Comparison of ENCODE assay signal across 8 cellular contexts in the genomic region with DNA sequence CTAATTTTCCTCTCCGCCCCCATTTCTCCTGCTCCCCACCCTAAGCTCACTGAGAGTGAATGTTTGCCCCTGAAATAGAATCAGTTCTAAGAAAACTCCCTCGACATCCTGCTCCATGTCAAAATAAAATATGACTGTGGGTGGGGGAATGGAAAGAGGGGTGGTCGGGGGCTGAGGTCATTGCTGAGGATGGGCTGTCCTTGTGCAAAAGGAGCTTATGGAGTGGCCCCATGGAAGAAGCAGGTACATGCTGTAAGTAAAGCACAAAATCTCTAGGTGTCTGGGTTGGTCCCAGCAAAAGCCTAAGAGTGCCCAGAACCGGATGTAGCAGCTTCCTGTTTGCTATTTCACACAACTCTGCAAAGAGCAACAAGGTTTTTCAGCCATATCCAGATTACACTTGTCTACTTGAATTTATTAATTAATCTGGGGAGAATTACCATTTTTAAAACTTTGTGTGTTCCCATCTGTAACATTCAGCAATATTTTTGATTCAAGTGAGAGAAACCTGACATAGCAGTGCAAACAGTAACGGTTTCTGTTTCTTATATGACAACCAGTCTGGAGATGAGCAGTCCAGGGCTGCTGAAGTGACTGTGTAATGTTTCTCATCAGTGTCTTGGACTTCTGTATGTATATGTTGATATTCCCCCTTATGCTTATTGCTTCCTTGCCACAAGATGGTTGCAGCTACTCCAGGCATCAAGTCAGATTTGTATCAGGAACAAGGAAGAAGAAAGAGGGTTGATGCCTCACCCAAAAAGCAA.
DNase-seq lines count a peak whose midpoint lies in the region; ATAC-seq and TF ChIP-seq lines count a peak whose summit lies in the region.

No MANE protein-coding gene starts in this region.

- ATAC-seq in HG03060 (IDR thresholded peaks at IDR 0.05; ENCODE audit: low read depth, unreplicated experiment) = peak; percentile 31

- in situ Hi-C loops in GM13977 (cut with MboI; ENCODE audit: low pct_unique_long_range_greater_than_20kb, low sequenced_read_pairs, unreplicated experiment) (loop anchor here (25.0 kb wide), 1 partner anchor 337 kb away; the partner anchor contains the start of genes ADCY4 and RIPK3), HAP-1 (cut with MboI; ENCODE audit: low sequenced_read_pairs) (no loop called here)

- no peaks in the 10 kb centered on the region for H3K4me1 ChIP-seq in HAP-1

- no peaks in the 10 kb centered on the region for H3K9me3 ChIP-seq in HAP-1

- H3K4me3 ChIP-seq in HAP-1 = no peak overlapping the region

- no peak for TF ChIP-seq CTCF in GM13977 (IDR thresholded peaks at IDR 0.05; ENCODE audit: extremely low read depth, insufficient read depth, missing control alignments)

- no peaks in the 10 kb centered on the region for H3K36me3 ChIP-seq in HAP-1 (replicated peaks)

- DNase-seq in NK-92 treated with Interleukin-12 subunit alpha and Interleukin-12 subunit beta, amount 100 ng/mL, for 24 hours (lab: John Stamatoyannopoulos, UW) = peak; percentile 41
- no peak for DNase-seq in NK-92 (lab: John Stamatoyannopoulos, UW; ENCODE audit: unreplicated experiment)
- peak; percentile 59 for DNase-seq in activated CD4-positive, alpha-beta T cell treated with anti-CD3 and anti-CD28 coated beads for 48 hours
- peak; percentile 45 to 58 for DNase-seq in stimulated activated CD8-positive, alpha-beta memory T cell treated with anti-CD3 and anti-CD28 coated beads, Interleukin-15, amount 100 ng/mL, for 48 hours (ENCODE audit: low read depth in 2 of 2)
- no peak for DNase-seq in GM13977 (ENCODE audit: low spot score)
- DNase-seq in HAP-1 (ENCODE audit: low spot score in 2 of 2) = no peak
- no peak for DNase-seq in amniotic stem cell (lab: John Stamatoyannopoulos, UW)

- peaks cover 3% of the 10 kb centered on the region; the same call in 1 of the 2 replicates for H3K27me3 ChIP-seq in HAP-1 (ENCODE audit: low read depth)

Comparison
In these comparisons a context has a peak if more than half of its experiments do, and no peak if none do; other contexts are left out.
1. DNase-seq: peak in NK-92 treated with Interleukin-12 subunit alpha and Interleukin-12 subunit beta, amount 100 ng/mL, for 24 hours (single experiment), activated CD4-positive, alpha-beta T cell treated with anti-CD3 and anti-CD28 coated beads for 48 hours (single experiment) and stimulated activated CD8-positive, alpha-beta memory T cell treated with anti-CD3 and anti-CD28 coated beads, Interleukin-15, amount 100 ng/mL, for 48 hours (2 of 2); none in NK-92 (single experiment), GM13977 (single experiment), HAP-1 (0 of 2) and amniotic stem cell (single experiment).